Comparison of ENCODE assay signal across 22 cellular contexts in the genomic region with DNA sequence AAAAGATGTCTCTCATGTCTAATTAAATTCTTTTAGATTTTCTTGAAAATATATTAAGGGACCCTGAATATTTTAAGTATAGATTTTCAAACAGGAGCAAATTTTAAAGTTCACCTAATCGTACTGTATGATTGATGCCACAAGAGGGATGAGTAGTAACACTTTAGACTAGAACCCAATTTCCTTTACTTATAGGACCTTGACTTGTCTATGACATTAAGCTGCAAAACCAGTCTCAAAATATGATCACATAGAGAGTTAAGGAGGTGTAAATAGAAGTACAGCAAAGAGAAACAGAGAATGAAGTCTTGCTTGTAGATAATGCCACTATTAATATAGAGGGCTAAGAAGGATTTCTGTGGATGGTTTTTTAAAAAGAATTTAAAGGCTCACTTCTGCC.
"Had no signal": no experiment of that assay in that cellular context is flagged by ENCODE, and none has a peak within 500 bp of the region (broad histone marks: within the 10 kb centered on the region; RNA-seq: fewer than 3 reads in every experiment).

No MANE protein-coding gene starts in this region.

- H3K9me3 Mint-ChIP-seq: activated CD4-positive, alpha-beta memory T cell treated with anti-CD3 and anti-CD28 coated beads, Interleukin-2, amount 10 ng/mL, durations not matched to agents 7 days and 5 days; activated naive CD4-positive, alpha-beta T cell treated with anti-CD3 and anti-CD28 coated beads, Interleukin-2, amount 10 ng/mL, durations not matched to agents 7 days and 5 days had no signal

- H3K27me3 ChIP-seq: cardiac muscle cell, esophagus muscularis mucosa, gastroesophageal sphincter, heart left ventricle, left lung, ovary, right atrium auricular region, upper lobe of right lung had no signal

- H3K4me1 Mint-ChIP-seq: activated CD4-positive, alpha-beta memory T cell treated with anti-CD3 and anti-CD28 coated beads, Interleukin-2, amount 10 ng/mL, durations not matched to agents 7 days and 5 days; activated CD4-positive, alpha-beta T cell treated with anti-CD3 and anti-CD28 coated beads, Interleukin-2, amount 10 ng/mL, durations not matched to agents 24 days and 14 days; activated naive CD4-positive, alpha-beta T cell treated with anti-CD3 and anti-CD28 coated beads, Interleukin-2, amount 10 ng/mL, durations not matched to agents 7 days and 5 days; activated naive CD8-positive, alpha-beta T cell treated with anti-CD3 and anti-CD28 coated beads, Interleukin-2, amount 50 U/mL, for 24 hours had no signal

- H3K4me3 ChIP-seq: cardiac muscle cell, esophagus muscularis mucosa, gastroesophageal sphincter, heart left ventricle, left lung, ovary, prostate gland, right atrium auricular region, upper lobe of right lung had no signal

- H3K27me3 Mint-ChIP-seq: activated CD4-positive, alpha-beta memory T cell treated with anti-CD3 and anti-CD28 coated beads, Interleukin-2, amount 10 ng/mL, durations not matched to agents 7 days and 5 days; activated CD4-positive, alpha-beta T cell treated with anti-CD3 and anti-CD28 coated beads, Interleukin-2, amount 10 ng/mL, durations not matched to agents 24 days and 14 days; activated naive CD4-positive, alpha-beta T cell treated with anti-CD3 and anti-CD28 coated beads, Interleukin-2, amount 10 ng/mL, durations not matched to agents 7 days and 5 days; activated naive CD8-positive, alpha-beta T cell treated with anti-CD3 and anti-CD28 coated beads, Interleukin-2, amount 50 U/mL, for 24 hours; natural killer cell treated with Interleukin-12 subunit alpha and Interleukin-12 subunit beta and Interleukin-15 and Interleukin-18, amount 100 ng/mL, for 72 hours had no signal

- H3K4me3 Mint-ChIP-seq: activated CD4-positive, alpha-beta memory T cell treated with anti-CD3 and anti-CD28 coated beads, Interleukin-2, amount 10 ng/mL, durations not matched to agents 7 days and 5 days; activated CD4-positive, alpha-beta T cell treated with anti-CD3 and anti-CD28 coated beads, Interleukin-2, amount 10 ng/mL, durations not matched to agents 24 days and 14 days; activated naive CD4-positive, alpha-beta T cell treated with anti-CD3 and anti-CD28 coated beads, Interleukin-2, amount 10 ng/mL, durations not matched to agents 7 days and 5 days; activated naive CD8-positive, alpha-beta T cell treated with anti-CD3 and anti-CD28 coated beads, Interleukin-2, amount 50 U/mL, for 24 hours; activated T-cell treated with anti-CD3 and anti-CD28 coated beads, Interleukin-2, amount 50 U/mL, for 72 hours; natural killer cell treated with Interleukin-12 subunit alpha and Interleukin-12 subunit beta and Interleukin-15 and Interleukin-18, amount 100 ng/mL, for 72 hours had no signal

- H3K27ac Mint-ChIP-seq: activated CD4-positive, alpha-beta memory T cell treated with anti-CD3 and anti-CD28 coated beads, Interleukin-2, amount 10 ng/mL, durations not matched to agents 7 days and 5 days; activated CD4-positive, alpha-beta T cell treated with anti-CD3 and anti-CD28 coated beads, Interleukin-2, amount 10 ng/mL, durations not matched to agents 24 days and 14 days; activated naive CD4-positive, alpha-beta T cell treated with anti-CD3 and anti-CD28 coated beads, Interleukin-2, amount 10 ng/mL, durations not matched to agents 7 days and 5 days; activated naive CD8-positive, alpha-beta T cell treated with anti-CD3 and anti-CD28 coated beads, Interleukin-2, amount 50 U/mL, for 24 hours; activated T-cell treated with anti-CD3 and anti-CD28 coated beads, Interleukin-2, amount 50 U/mL, for 72 hours had no signal

- H3K27ac ChIP-seq: cardiac muscle cell, esophagus muscularis mucosa, gastroesophageal sphincter, left lung, ovary, prostate gland, upper lobe of right lung had no signal

- H3K36me3 Mint-ChIP-seq: activated naive CD4-positive, alpha-beta T cell treated with anti-CD3 and anti-CD28 coated beads, Interleukin-2, amount 10 ng/mL, durations not matched to agents 7 days and 5 days; natural killer cell treated with Interleukin-12 subunit alpha and Interleukin-12 subunit beta and Interleukin-15 and Interleukin-18, amount 100 ng/mL, for 72 hours had no signal

- ATAC-seq: activated CD4-positive, CD25-positive, alpha-beta regulatory T cell treated with anti-CD3 and anti-CD28 coated beads, Interleukin-2, amount 50 U/mL, for 24 hours; activated naive CD8-positive, alpha-beta T cell treated with anti-CD3 and anti-CD28 coated beads, Interleukin-2, amount 50 U/mL, for 24 hours; activated T-cell treated with anti-CD3 and anti-CD28 coated beads, Interleukin-2, amount 50 U/mL, for 72 hours; gastroesophageal sphincter; heart left ventricle; left lung; natural killer cell treated with Interleukin-12 subunit alpha and Interleukin-12 subunit beta and Interleukin-15 and Interleukin-18, amount 100 ng/mL, for 72 hours; stimulated activated naive CD8-positive, alpha-beta T cell treated with anti-CD3 and anti-CD28 coated beads, Interleukin-15, Interleukin-2, amounts not matched to agents 100 U/mL and 50 U/mL, for 24 hours; upper lobe of right lung had no signal

- H3K36me3 ChIP-seq: cardiac muscle cell, esophagus muscularis mucosa, gastroesophageal sphincter, heart left ventricle, left lung, ovary, prostate gland, right atrium auricular region, upper lobe of right lung had no signal

- H3K4me1 ChIP-seq: esophagus muscularis mucosa, gastroesophageal sphincter, heart left ventricle, left lung, prostate gland, right atrium auricular region, upper lobe of right lung had no signal

- DNase-seq: activated CD4-positive, alpha-beta memory T cell treated with anti-CD3 and anti-CD28 coated beads, Interleukin-2, amount 10 ng/mL, durations not matched to agents 7 days and 5 days; activated CD4-positive, alpha-beta T cell treated with anti-CD3 and anti-CD28 coated beads, Interleukin-2, amount 10 ng/mL, durations not matched to agents 24 days and 14 days; activated effector memory CD4-positive, alpha-beta T cell treated with Interleukin-2 at 50 U/mL for 16 hours; activated naive CD4-positive, alpha-beta T cell treated with anti-CD3 and anti-CD28 coated beads, Interleukin-2, amount 10 ng/mL, durations not matched to agents 7 days and 5 days; activated naive CD8-positive, alpha-beta T cell treated with anti-CD3 and anti-CD28 coated beads, Interleukin-2, amount 50 U/mL, for 24 hours; activated T-cell treated with anti-CD3 and anti-CD28 coated beads, Interleukin-2, amount 50 U/mL, for 72 hours; effector CD8-positive, alpha-beta T cell; heart left ventricle; left lung; ovary; stimulated activated CD4-positive, alpha-beta T cell treated with anti-CD3 and anti-CD28 coated beads, Interleukin-12 subunit alpha, Interleukin-12 subunit beta, amount 100 ng/mL, for 4 hours; stimulated activated CD4-positive, alpha-beta T cell treated with anti-CD3 and anti-CD28 coated beads, Interleukin-4, amount 100 ng/mL, for 4 hours; stimulated activated naive CD8-positive, alpha-beta T cell treated with anti-CD3 and anti-CD28 coated beads, Interleukin-15, Interleukin-2, amounts not matched to agents 100 U/mL and 50 U/mL, for 24 hours; T-helper 2 cell; upper lobe of right lung had no signal

- H3K9me3 ChIP-seq: esophagus muscularis mucosa, gastroesophageal sphincter, ovary, prostate gland, right atrium auricular region, upper lobe of right lung had no signal
